ENCODE assay signal across 22 cellular contexts in the genomic region with DNA sequence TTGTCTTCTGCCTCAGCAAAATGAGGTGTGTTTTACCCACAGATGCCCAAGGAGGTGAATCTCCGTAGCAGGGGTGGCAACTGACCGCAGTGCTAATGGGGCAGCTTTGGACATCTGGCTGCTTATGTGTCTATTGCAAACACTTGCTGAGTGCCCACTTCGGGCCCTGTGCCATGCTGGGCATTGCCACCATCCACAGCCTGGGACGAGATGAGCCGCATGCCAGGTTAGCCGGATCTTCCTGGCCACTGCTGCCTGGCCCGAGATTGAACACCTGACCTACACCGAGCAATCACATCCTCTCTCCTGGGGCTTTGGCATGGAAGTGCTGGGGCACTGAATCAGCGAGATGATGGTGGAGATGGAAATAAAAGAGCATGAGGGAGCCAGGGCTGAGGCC.
"Had no signal": no experiment of that assay in that cellular context is flagged by ENCODE, and none has a peak within 500 bp of the region (broad histone marks: within the 10 kb centered on the region; RNA-seq: fewer than 3 reads in every experiment).

No MANE protein-coding gene starts in this region.

- H3K4me1 Mint-ChIP-seq: activated CD8-positive, alpha-beta memory T cell treated with anti-CD3 and anti-CD28 coated beads, Interleukin-2, amount 10 ng/mL, durations not matched to agents 7 days and 5 days; activated naive CD8-positive, alpha-beta T cell treated with anti-CD3 and anti-CD28 coated beads, Interleukin-2, amount 10 ng/mL, durations not matched to agents 7 days and 5 days; IgD-negative memory B cell had no signal

- H3K4me1 ChIP-seq: adrenal gland had no signal

- H3K4me3 ChIP-seq: adrenal gland, PC-9 had no signal

- H3K36me3 ChIP-seq: adrenal gland had no signal

- H3K27ac ChIP-seq: adrenal gland, PC-9 had no signal

- H3K27ac Mint-ChIP-seq: activated CD8-positive, alpha-beta memory T cell treated with anti-CD3 and anti-CD28 coated beads, Interleukin-2, amount 10 ng/mL, durations not matched to agents 7 days and 5 days; activated naive CD8-positive, alpha-beta T cell treated with anti-CD3 and anti-CD28 coated beads, Interleukin-2, amount 10 ng/mL, durations not matched to agents 7 days and 5 days; IgD-negative memory B cell; T-helper 17 cell; WTC11 had no signal

- DNase-seq: activated CD4-positive, alpha-beta T cell treated with anti-CD3 and anti-CD28 coated beads for 48 hours; activated CD4-positive, alpha-beta T cell treated with anti-CD3 and anti-CD28 coated beads, Interleukin-2, amount 50 U/mL, for 4 hours; activated CD4-positive, CD25-positive, alpha-beta regulatory T cell treated with anti-CD3 and anti-CD28 coated beads, Interleukin-2, amount 50 U/mL, for 72 hours; activated CD8-positive, alpha-beta memory T cell treated with anti-CD3 and anti-CD28 coated beads, Interleukin-2, amount 10 ng/mL, durations not matched to agents 7 days and 5 days; activated naive CD4-positive, alpha-beta T cell treated with anti-CD3 and anti-CD28 coated beads, Interleukin-2, amount 50 U/mL, for 16 hours; activated naive CD8-positive, alpha-beta T cell treated with anti-CD3 and anti-CD28 coated beads, Interleukin-2, amount 10 ng/mL, durations not matched to agents 7 days and 5 days; activated T-cell treated with anti-CD3 and anti-CD28 coated beads, Interleukin-2, amount 50 U/mL, for 4 hours; adrenal gland; anterior cingulate cortex; KG1; NCI-H1048; NCI-H146; NCI-H187 treated with DMSO at 0.1 percent for 48 hours; NCI-H2171 treated with DMSO at 0.1 percent for 48 hours; NCI-H226; NCI-H69; PC-9; SIG-M5; T-helper 17 cell; T-helper 9 cell had no signal

- ATAC-seq: activated CD8-positive, alpha-beta memory T cell treated with anti-CD3 and anti-CD28 coated beads, Interleukin-2, amount 10 ng/mL, durations not matched to agents 7 days and 5 days; activated T-cell treated with anti-CD3 and anti-CD28 coated beads, Interleukin-2, amount 50 U/mL, for 4 hours; T-helper 17 cell; WTC11 had no signal

- H3K9me3 ChIP-seq: adrenal gland had no signal

- H3K4me3 Mint-ChIP-seq: activated CD8-positive, alpha-beta memory T cell treated with anti-CD3 and anti-CD28 coated beads, Interleukin-2, amount 10 ng/mL, durations not matched to agents 7 days and 5 days; activated naive CD8-positive, alpha-beta T cell treated with anti-CD3 and anti-CD28 coated beads, Interleukin-2, amount 10 ng/mL, durations not matched to agents 7 days and 5 days; activated T-cell treated with anti-CD3 and anti-CD28 coated beads, Interleukin-2, amount 50 U/mL, for 4 hours; IgD-negative memory B cell; T-helper 17 cell; WTC11 had no signal

- H3K36me3 Mint-ChIP-seq: activated CD8-positive, alpha-beta memory T cell treated with anti-CD3 and anti-CD28 coated beads, Interleukin-2, amount 10 ng/mL, durations not matched to agents 7 days and 5 days; activated naive CD8-positive, alpha-beta T cell treated with anti-CD3 and anti-CD28 coated beads, Interleukin-2, amount 10 ng/mL, durations not matched to agents 7 days and 5 days; IgD-negative memory B cell had no signal

- H3K27me3 ChIP-seq: adrenal gland had no signal

- H3K27me3 Mint-ChIP-seq: activated CD8-positive, alpha-beta memory T cell treated with anti-CD3 and anti-CD28 coated beads, Interleukin-2, amount 10 ng/mL, durations not matched to agents 7 days and 5 days had no signal
